Comparison of ENCODE assay signal across 1 cellular context in the genomic region with DNA sequence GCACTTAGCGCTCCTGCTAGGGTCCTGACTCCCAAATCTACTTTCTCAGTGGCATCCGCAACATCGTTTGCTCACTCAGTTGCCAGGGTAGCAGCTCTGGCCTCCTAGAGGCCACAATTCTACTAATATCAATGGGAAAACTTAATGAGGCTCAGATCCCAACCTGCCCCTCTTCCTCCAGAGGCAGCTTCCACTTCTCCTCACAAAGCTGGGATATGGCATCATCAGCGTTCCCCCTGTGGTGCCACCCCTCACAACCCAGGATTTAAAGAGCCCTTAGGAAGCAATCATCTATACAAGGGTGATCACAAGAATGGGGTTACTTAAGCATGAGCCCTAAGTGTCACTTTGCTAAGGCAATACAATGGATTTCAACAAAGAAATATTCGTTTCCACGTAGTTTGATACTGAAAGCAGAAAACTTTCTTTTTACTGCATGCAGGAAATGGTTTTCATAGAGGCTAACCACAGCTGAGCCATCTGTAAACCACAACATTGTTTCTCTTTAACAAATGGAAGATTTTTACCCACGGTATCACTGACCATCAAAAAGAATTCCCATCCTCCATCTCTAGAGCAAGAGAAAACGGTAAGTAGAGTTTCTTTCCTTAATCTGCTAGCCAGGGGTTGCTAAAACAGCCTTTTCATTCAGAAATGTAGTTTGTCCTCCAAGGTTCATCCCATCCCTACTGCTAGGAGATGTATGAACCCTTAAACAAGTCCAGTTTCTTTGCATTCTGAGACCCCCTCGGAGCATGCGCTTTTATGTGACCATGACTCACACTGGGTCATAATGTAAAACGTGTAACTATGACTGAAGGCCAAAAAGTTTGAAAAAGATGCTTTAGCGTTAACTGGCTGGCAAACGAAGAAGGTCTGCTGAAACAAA.
TF ChIP-seq lines count a peak whose summit lies in the region.

No MANE protein-coding gene starts in this region.

TF ChIP-seq in GM12878, 131 proteins besides CTCF, POLR2A, EP300 and RAD21 (continued from another document and continues in another):
- TF ChIP-seq RB1 (IDR thresholded peaks at IDR 0.05; ENCODE audit: borderline replicate concordance) (no peak), CREM (IDR thresholded peaks at IDR 0.05; ENCODE audit: low read depth) (peak; percentile 74), CHD1 (IDR thresholded peaks at IDR 0.05; ENCODE audit: low read depth, low read length) (no peak), CREB1 (IDR thresholded peaks at IDR 0.05; ENCODE audit: low read depth) (peak; percentile 20; the same call in 1 of the 2 replicates), MEF2B (IDR thresholded peaks at IDR 0.05; ENCODE audit: partially characterized antibody, poor library complexity, severe bottlenecking) (no peak), BCL11A (IDR thresholded peaks at IDR 0.05; ENCODE audit: low read depth, low read length) (peak; percentile 64; the same call in 1 of the 2 replicates), TBL1XR1 (IDR thresholded peaks at IDR 0.05; ENCODE audit: low read depth, low read length) (peak; percentile 91), RAD51 (IDR thresholded peaks at IDR 0.05) (no peak), SUZ12 (IDR thresholded peaks at IDR 0.05; ENCODE audit: unreplicated experiment) (no peak), MYB (IDR thresholded peaks at IDR 0.05; ENCODE audit: borderline replicate concordance, low read depth, low read length) (no peak), BACH1 (IDR thresholded peaks at IDR 0.05; ENCODE audit: borderline replicate concordance) (no peak), IKZF1 (conservative IDR thresholded peaks at IDR 0.05) (peak; percentile 81), ZNF24 (IDR thresholded peaks at IDR 0.05) (no peak), SMAD5 (IDR thresholded peaks at IDR 0.05; ENCODE audit: low read depth) (no peak), POLR2AphosphoS2 (IDR thresholded peaks at IDR 0.05; ENCODE audit: low read depth, low read length) (no peak), STAT1 (conservative IDR thresholded peaks at IDR 0.05) (no peak), POLR2AphosphoS5 (IDR thresholded peaks at IDR 0.05; ENCODE audit: low read length) (no peak), KDM1A (IDR thresholded peaks at IDR 0.05; ENCODE audit: borderline replicate concordance) (no peak), RELA (IDR thresholded peaks at IDR 0.05; ENCODE audit: borderline replicate concordance, partially characterized antibody) (no peak), NRF1 (conservative IDR thresholded peaks at IDR 0.05; ENCODE audit: low read depth, low read length) (no peak), IKZF2 (IDR thresholded peaks at IDR 0.05) (peak; percentile 84 to 91), FOXK2 (IDR thresholded peaks at IDR 0.05) (no peak), DPF2 (IDR thresholded peaks at IDR 0.05) (peak; percentile 51), NFXL1 (IDR thresholded peaks at IDR 0.05; ENCODE audit: borderline replicate concordance) (no peak), EED (IDR thresholded peaks at IDR 0.05; ENCODE audit: low read depth) (peak; percentile 74), BRCA1 (IDR thresholded peaks at IDR 0.05; ENCODE audit: low read depth, low read length) (no peak), SMC3 (IDR thresholded peaks at IDR 0.05; ENCODE audit: borderline replicate concordance, low read length) (peak; percentile 24; the same call in 1 of the 2 replicates), MTA3 (IDR thresholded peaks at IDR 0.05; ENCODE audit: borderline replicate concordance, low read length) (peak; percentile 87), KLF5 (IDR thresholded peaks at IDR 0.05; ENCODE audit: partially characterized antibody) (no peak), LARP7 (IDR thresholded peaks at IDR 0.05) (no peak), EZH2 (IDR thresholded peaks at IDR 0.05; ENCODE audit: borderline replicate concordance, control insufficient read depth, low read depth, low read length) (no peak)
- TF ChIP-seq, protein P1, sequence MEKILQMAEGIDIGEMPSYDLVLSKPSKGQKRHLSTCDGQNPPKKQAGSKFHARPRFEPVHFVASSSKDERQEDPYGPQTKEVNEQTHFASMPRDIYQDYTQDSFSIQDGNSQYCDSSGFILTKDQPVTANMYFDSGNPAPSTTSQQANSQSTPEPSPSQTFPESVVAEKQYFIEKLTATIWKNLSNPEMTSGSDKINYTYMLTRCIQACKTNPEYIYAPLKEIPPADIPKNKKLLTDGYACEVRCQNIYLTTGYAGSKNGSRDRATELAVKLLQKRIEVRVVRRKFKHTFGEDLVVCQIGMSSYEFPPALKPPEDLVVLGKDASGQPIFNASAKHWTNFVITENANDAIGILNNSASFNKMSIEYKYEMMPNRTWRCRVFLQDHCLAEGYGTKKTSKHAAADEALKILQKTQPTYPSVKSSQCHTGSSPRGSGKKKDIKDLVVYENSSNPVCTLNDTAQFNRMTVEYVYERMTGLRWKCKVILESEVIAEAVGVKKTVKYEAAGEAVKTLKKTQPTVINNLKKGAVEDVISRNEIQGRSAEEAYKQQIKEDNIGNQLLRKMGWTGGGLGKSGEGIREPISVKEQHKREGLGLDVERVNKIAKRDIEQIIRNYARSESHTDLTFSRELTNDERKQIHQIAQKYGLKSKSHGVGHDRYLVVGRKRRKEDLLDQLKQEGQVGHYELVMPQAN (conservative IDR thresholded peaks at IDR 0.05): no peak
- TF ChIP-seq, protein P2, sequence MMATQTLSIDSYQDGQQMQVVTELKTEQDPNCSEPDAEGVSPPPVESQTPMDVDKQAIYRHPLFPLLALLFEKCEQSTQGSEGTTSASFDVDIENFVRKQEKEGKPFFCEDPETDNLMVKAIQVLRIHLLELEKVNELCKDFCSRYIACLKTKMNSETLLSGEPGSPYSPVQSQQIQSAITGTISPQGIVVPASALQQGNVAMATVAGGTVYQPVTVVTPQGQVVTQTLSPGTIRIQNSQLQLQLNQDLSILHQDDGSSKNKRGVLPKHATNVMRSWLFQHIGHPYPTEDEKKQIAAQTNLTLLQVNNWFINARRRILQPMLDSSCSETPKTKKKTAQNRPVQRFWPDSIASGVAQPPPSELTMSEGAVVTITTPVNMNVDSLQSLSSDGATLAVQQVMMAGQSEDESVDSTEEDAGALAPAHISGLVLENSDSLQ (IDR thresholded peaks at IDR 0.05): no peak
- TF ChIP-seq, protein P3, sequence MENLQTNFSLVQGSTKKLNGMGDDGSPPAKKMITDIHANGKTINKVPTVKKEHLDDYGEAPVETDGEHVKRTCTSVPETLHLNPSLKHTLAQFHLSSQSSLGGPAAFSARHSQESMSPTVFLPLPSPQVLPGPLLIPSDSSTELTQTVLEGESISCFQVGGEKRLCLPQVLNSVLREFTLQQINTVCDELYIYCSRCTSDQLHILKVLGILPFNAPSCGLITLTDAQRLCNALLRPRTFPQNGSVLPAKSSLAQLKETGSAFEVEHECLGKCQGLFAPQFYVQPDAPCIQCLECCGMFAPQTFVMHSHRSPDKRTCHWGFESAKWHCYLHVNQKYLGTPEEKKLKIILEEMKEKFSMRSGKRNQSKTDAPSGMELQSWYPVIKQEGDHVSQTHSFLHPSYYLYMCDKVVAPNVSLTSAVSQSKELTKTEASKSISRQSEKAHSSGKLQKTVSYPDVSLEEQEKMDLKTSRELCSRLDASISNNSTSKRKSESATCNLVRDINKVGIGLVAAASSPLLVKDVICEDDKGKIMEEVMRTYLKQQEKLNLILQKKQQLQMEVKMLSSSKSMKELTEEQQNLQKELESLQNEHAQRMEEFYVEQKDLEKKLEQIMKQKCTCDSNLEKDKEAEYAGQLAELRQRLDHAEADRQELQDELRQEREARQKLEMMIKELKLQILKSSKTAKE (IDR thresholded peaks at IDR 0.05; ENCODE audit: low read depth, poor library complexity, severe bottlenecking): peak; percentile 39
- TF ChIP-seq, protein P4, sequence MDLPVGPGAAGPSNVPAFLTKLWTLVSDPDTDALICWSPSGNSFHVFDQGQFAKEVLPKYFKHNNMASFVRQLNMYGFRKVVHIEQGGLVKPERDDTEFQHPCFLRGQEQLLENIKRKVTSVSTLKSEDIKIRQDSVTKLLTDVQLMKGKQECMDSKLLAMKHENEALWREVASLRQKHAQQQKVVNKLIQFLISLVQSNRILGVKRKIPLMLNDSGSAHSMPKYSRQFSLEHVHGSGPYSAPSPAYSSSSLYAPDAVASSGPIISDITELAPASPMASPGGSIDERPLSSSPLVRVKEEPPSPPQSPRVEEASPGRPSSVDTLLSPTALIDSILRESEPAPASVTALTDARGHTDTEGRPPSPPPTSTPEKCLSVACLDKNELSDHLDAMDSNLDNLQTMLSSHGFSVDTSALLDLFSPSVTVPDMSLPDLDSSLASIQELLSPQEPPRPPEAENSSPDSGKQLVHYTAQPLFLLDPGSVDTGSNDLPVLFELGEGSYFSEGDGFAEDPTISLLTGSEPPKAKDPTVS (IDR thresholded peaks at IDR 0.05; ENCODE audit: low read depth, low read length): no peak
- TF ChIP-seq, protein P5, sequence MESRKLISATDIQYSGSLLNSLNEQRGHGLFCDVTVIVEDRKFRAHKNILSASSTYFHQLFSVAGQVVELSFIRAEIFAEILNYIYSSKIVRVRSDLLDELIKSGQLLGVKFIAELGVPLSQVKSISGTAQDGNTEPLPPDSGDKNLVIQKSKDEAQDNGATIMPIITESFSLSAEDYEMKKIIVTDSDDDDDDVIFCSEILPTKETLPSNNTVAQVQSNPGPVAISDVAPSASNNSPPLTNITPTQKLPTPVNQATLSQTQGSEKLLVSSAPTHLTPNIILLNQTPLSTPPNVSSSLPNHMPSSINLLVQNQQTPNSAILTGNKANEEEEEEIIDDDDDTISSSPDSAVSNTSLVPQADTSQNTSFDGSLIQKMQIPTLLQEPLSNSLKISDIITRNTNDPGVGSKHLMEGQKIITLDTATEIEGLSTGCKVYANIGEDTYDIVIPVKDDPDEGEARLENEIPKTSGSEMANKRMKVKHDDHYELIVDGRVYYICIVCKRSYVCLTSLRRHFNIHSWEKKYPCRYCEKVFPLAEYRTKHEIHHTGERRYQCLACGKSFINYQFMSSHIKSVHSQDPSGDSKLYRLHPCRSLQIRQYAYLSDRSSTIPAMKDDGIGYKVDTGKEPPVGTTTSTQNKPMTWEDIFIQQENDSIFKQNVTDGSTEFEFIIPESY (IDR thresholded peaks at IDR 0.05): no peak
- TF ChIP-seq, protein P6, sequence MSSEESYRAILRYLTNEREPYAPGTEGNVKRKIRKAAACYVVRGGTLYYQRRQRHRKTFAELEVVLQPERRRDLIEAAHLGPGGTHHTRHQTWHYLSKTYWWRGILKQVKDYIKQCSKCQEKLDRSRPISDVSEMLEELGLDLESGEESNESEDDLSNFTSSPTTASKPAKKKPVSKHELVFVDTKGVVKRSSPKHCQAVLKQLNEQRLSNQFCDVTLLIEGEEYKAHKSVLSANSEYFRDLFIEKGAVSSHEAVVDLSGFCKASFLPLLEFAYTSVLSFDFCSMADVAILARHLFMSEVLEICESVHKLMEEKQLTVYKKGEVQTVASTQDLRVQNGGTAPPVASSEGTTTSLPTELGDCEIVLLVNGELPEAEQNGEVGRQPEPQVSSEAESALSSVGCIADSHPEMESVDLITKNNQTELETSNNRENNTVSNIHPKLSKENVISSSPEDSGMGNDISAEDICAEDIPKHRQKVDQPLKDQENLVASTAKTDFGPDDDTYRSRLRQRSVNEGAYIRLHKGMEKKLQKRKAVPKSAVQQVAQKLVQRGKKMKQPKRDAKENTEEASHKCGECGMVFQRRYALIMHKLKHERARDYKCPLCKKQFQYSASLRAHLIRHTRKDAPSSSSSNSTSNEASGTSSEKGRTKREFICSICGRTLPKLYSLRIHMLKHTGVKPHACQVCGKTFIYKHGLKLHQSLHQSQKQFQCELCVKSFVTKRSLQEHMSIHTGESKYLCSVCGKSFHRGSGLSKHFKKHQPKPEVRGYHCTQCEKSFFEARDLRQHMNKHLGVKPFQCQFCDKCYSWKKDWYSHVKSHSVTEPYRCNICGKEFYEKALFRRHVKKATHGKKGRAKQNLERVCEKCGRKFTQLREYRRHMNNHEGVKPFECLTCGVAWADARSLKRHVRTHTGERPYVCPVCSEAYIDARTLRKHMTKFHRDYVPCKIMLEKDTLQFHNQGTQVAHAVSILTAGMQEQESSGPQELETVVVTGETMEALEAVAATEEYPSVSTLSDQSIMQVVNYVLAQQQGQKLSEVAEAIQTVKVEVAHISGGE (CRISPR knock-in tag; IDR thresholded peaks at IDR 0.05): no peak
- TF ChIP-seq, protein P7, sequence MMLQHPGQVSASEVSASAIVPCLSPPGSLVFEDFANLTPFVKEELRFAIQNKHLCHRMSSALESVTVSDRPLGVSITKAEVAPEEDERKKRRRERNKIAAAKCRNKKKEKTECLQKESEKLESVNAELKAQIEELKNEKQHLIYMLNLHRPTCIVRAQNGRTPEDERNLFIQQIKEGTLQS (IDR thresholded peaks at IDR 0.05; ENCODE audit: borderline replicate concordance, extremely low read depth, low read depth, low read length): no peak
- TF ChIP-seq, protein P8, sequence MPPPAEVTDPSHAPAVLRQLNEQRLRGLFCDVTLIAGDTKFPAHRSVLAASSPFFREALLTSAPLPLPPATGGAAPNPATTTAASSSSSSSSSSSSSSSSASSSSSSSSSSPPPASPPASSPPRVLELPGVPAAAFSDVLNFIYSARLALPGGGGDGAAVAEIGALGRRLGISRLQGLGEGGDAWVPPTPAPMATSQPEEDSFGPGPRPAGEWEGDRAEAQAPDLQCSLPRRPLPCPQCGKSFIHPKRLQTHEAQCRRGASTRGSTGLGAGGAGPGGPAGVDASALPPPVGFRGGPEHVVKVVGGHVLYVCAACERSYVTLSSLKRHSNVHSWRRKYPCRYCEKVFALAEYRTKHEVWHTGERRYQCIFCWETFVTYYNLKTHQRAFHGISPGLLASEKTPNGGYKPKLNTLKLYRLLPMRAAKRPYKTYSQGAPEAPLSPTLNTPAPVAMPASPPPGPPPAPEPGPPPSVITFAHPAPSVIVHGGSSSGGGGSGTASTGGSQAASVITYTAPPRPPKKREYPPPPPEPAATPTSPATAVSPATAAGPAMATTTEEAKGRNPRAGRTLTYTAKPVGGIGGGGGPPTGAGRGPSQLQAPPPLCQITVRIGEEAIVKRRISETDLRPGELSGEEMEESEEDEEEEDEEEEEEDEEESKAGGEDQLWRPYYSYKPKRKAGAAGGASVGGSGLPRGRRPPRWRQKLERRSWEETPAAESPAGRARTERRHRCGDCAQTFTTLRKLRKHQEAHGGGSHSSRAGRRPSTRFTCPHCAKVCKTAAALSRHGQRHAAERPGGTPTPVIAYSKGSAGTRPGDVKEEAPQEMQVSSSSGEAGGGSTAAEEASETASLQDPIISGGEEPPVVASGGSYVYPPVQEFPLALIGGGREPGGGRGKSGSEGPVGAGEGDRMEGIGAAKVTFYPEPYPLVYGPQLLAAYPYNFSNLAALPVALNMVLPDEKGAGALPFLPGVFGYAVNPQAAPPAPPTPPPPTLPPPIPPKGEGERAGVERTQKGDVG (CRISPR knock-in tag; IDR thresholded peaks at IDR 0.05): no peak
- TF ChIP-seq, protein P9, sequence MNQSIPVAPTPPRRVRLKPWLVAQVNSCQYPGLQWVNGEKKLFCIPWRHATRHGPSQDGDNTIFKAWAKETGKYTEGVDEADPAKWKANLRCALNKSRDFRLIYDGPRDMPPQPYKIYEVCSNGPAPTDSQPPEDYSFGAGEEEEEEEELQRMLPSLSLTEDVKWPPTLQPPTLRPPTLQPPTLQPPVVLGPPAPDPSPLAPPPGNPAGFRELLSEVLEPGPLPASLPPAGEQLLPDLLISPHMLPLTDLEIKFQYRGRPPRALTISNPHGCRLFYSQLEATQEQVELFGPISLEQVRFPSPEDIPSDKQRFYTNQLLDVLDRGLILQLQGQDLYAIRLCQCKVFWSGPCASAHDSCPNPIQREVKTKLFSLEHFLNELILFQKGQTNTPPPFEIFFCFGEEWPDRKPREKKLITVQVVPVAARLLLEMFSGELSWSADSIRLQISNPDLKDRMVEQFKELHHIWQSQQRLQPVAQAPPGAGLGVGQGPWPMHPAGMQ (IDR thresholded peaks at IDR 0.05; ENCODE audit: borderline replicate concordance): peak; percentile 37; the same call in 1 of the 2 replicates
